Comparison of ENCODE assay signal across 17 cellular contexts in genomic region chr21:28099296-28099695, GRCh38.
DNase-seq lines count a peak whose midpoint lies in the region; ATAC-seq, FAIRE-seq and TF ChIP-seq lines count a peak whose summit lies in the region.
"Had no signal": no experiment of that assay in that cellular context is flagged by ENCODE, and none has a peak within 500 bp of the region (broad histone marks: within the 10 kb centered on the region; RNA-seq: fewer than 3 reads in every experiment).

No MANE protein-coding gene starts in this region.

- no peaks in the 10 kb centered on the region for H3K27me3 Mint-ChIP-seq in CD8-positive, alpha-beta T cell (ENCODE audit: low read depth)
- H3K27me3 Mint-ChIP-seq: activated T-cell treated with anti-CD3 and anti-CD28 coated beads, Interleukin-2, amount 50 U/mL, for 24 hours; CD4-positive, CD25-positive, alpha-beta regulatory T cell had no signal

- DNase-seq in MV-4-11 (lab: John Stamatoyannopoulos, UW) (peak; percentile 3), cerebellar cortex (ENCODE audit: low spot score) (peak; percentile 71), kidney (peak; percentile 66), smooth muscle cell (lab: John Stamatoyannopoulos, UW; ENCODE audit: unreplicated experiment) (no peak), OCI-M1 (lab: John Stamatoyannopoulos, UW) (no peak)
- no peak for DNase-seq in CD8-positive, alpha-beta T cell
- DNase-seq: activated CD4-positive, alpha-beta T cell treated with anti-CD3 and anti-CD28 coated beads for 4 hours; activated T-cell treated with anti-CD3 and anti-CD28 coated beads, Interleukin-2, amount 50 U/mL, for 24 hours; CD4-positive, CD25-positive, alpha-beta regulatory T cell; cortex of kidney; NCI-H2081 treated with DMSO at 0.1 percent for 48 hours; PC-3; stimulated activated naive CD4-positive, alpha-beta T cell had no signal

- H3K4me3 ChIP-seq in kidney (ENCODE audit: low read length in 2 of 2): no peak overlapping the region
- H3K4me3 ChIP-seq in smooth muscle cell: no peak overlapping the region
- H3K4me3 ChIP-seq in CD8-positive, alpha-beta T cell (ENCODE audit: low read depth, low read length): no peak overlapping the region

- H4K20me1 ChIP-seq in smooth muscle cell (ENCODE audit: low read depth): no peaks in the 10 kb centered on the region

- H3F3A ChIP-seq in smooth muscle cell (ENCODE audit: low read depth): no peaks in the 10 kb centered on the region

- no peak for FAIRE-seq in kidney (lab: Jason Lieb, UNC)
- FAIRE-seq: H54 had no signal

- no peaks in the 10 kb centered on the region for H3K79me2 ChIP-seq in smooth muscle cell (ENCODE audit: low read depth)

- H3K36me3 Mint-ChIP-seq in CD8-positive, alpha-beta T cell: no peaks in the 10 kb centered on the region
- H3K36me3 Mint-ChIP-seq: CD4-positive, CD25-positive, alpha-beta regulatory T cell had no signal

- no peak for ATAC-seq in HG02973 (IDR thresholded peaks at IDR 0.05; ENCODE audit: unreplicated experiment)
- no peak for ATAC-seq in CD8-positive, alpha-beta T cell
- ATAC-seq: esophagus mucosa, PC-3 had no signal

- whole genome bisulfite sequencing in smooth muscle cell (ENCODE audit: low lambda C conversion rate): 31% methylated on average over 4 of the region's 4 CpGs

- H3K4me3 Mint-ChIP-seq in CD8-positive, alpha-beta T cell: no peak overlapping the region
- H3K4me3 Mint-ChIP-seq: activated T-cell treated with anti-CD3 and anti-CD28 coated beads, Interleukin-2, amount 50 U/mL, for 24 hours; CD4-positive, CD25-positive, alpha-beta regulatory T cell; T-helper 1 cell treated with Interleukin-12 subunit alpha and Interleukin-12 subunit beta and Interleukin-4 antibody, amounts not matched to agents 30 μg/mL and 1 μg/mL, for 36 hours had no signal

- H3K27me3 ChIP-seq in smooth muscle cell (ENCODE audit: low read depth): no peaks in the 10 kb centered on the region
- no peaks in the 10 kb centered on the region for H3K27me3 ChIP-seq in CD8-positive, alpha-beta T cell (ENCODE audit: insufficient read depth, low read length)

- H3K4me1 Mint-ChIP-seq in CD8-positive, alpha-beta T cell (ENCODE audit: low read depth): no peaks in the 10 kb centered on the region
- H3K4me1 Mint-ChIP-seq: CD4-positive, CD25-positive, alpha-beta regulatory T cell had no signal

- no peaks in the 10 kb centered on the region for H3K9me3 Mint-ChIP-seq in CD8-positive, alpha-beta T cell
- H3K9me3 Mint-ChIP-seq: activated T-cell treated with anti-CD3 and anti-CD28 coated beads, Interleukin-2, amount 50 U/mL, for 24 hours; T-helper 1 cell treated with Interleukin-12 subunit alpha and Interleukin-12 subunit beta and Interleukin-4 antibody, amounts not matched to agents 30 μg/mL and 1 μg/mL, for 36 hours had no signal

- no peaks in the 10 kb centered on the region for H3K36me3 ChIP-seq in kidney (ENCODE audit: control insufficient read depth in 1 of 2, insufficient read depth in 2 of 2, low read length in 2 of 2)
- no peaks in the 10 kb centered on the region for H3K36me3 ChIP-seq in smooth muscle cell (ENCODE audit: low read depth)
- H3K36me3 ChIP-seq in CD8-positive, alpha-beta T cell (ENCODE audit: insufficient read depth, low read length): no peaks in the 10 kb centered on the region

- H3K27ac Mint-ChIP-seq in CD8-positive, alpha-beta T cell: no peak overlapping the region
- H3K27ac Mint-ChIP-seq: activated T-cell treated with anti-CD3 and anti-CD28 coated beads, Interleukin-2, amount 50 U/mL, for 24 hours; CD4-positive, CD25-positive, alpha-beta regulatory T cell; T-helper 1 cell treated with Interleukin-12 subunit alpha and Interleukin-12 subunit beta and Interleukin-4 antibody, amounts not matched to agents 30 μg/mL and 1 μg/mL, for 36 hours had no signal

- H3K9ac ChIP-seq in kidney (ENCODE audit: low read length in 2 of 2) (no peak overlapping the region), smooth muscle cell (ENCODE audit: low read depth) (no peak overlapping the region)

- H3K4me1 ChIP-seq in kidney (ENCODE audit: control insufficient read depth in 1 of 2, insufficient read depth in 1 of 2, low read depth in 1 of 2, low read length in 2 of 2): no peaks in the 10 kb centered on the region
- H3K4me1 ChIP-seq in smooth muscle cell (ENCODE audit: low read depth): no peaks in the 10 kb centered on the region
- H3K4me1 ChIP-seq in CD8-positive, alpha-beta T cell (ENCODE audit: insufficient read depth, low read length): no peaks in the 10 kb centered on the region

- no peak overlapping the region for H3K4me2 ChIP-seq in smooth muscle cell

- H2AFZ ChIP-seq in smooth muscle cell (ENCODE audit: low read depth): peak overlapping the region; percentile 68

- H3K27ac ChIP-seq in kidney (ENCODE audit: low read depth in 2 of 2, low read length in 2 of 2) (no peak overlapping the region), smooth muscle cell (ENCODE audit: low read depth) (no peak overlapping the region)
- H3K27ac ChIP-seq in CD8-positive, alpha-beta T cell (ENCODE audit: low read depth, low read length): no peak overlapping the region

- CTCF ChIA-PET in CD8-positive, alpha-beta T cell (lab: Charles Lee): no interaction called here

- TF ChIP-seq CTCF in kidney (IDR thresholded peaks at IDR 0.05; ENCODE audit: borderline replicate concordance, extremely low read depth, insufficient read depth) (no peak), smooth muscle cell (IDR thresholded peaks at IDR 0.05; ENCODE audit: borderline replicate concordance, insufficient read depth, poor library complexity, severe bottlenecking) (no peak)
- TF ChIP-seq CTCF in CD8-positive, alpha-beta T cell (IDR thresholded peaks at IDR 0.05): no peak

- POLR2A ChIA-PET in CD8-positive, alpha-beta T cell (lab: Charles Lee): no interaction called here

- intact Hi-C loops in kidney (cut with DNase I): no loop called here
- intact Hi-C loops in CD8-positive, alpha-beta T cell (cut with DNase I, micrococcal nuclease): loop anchor here in 1 of 2 experiments (5.0 kb wide), 1 partner anchor 1053 kb away; no protein-coding TSS in a partner anchor

- H3K9me3 ChIP-seq in kidney (ENCODE audit: control insufficient read depth in 1 of 2, low read length in 2 of 2): no peaks in the 10 kb centered on the region
- no peaks in the 10 kb centered on the region for H3K9me3 ChIP-seq in smooth muscle cell (replicated peaks; ENCODE audit: low read depth)
- H3K9me3 ChIP-seq in CD8-positive, alpha-beta T cell (ENCODE audit: low read length): no peaks in the 10 kb centered on the region

Comparison
In these comparisons a context has a peak if more than half of its experiments do, and no peak if none do; other contexts are left out.
1. DNase-seq: peak in MV-4-11 (single experiment), cerebellar cortex (single experiment) and kidney (single experiment); none in smooth muscle cell (single experiment), OCI-M1 (single experiment) and CD8-positive, alpha-beta T cell (0 of 7).